In genomic region chr22:38085056-38085455, GRCh38 we compare ENCODE assay signal across 1 cellular context.
TF ChIP-seq lines count a peak whose summit lies in the region.

No MANE protein-coding gene starts in this region.

TF ChIP-seq in H1, 55 proteins besides CTCF, POLR2A, EP300 and RAD21:
- TF ChIP-seq SP1 (IDR thresholded peaks at IDR 0.05; ENCODE audit: low read depth, low read length) (no peak), SP4 (IDR thresholded peaks at IDR 0.05; ENCODE audit: low read length) (no peak), BACH1 (IDR thresholded peaks at IDR 0.05; ENCODE audit: low read length) (no peak), TEAD4 (IDR thresholded peaks at IDR 0.05; ENCODE audit: low read depth, low read length) (no peak)
- TF ChIP-seq, protein P1, sequence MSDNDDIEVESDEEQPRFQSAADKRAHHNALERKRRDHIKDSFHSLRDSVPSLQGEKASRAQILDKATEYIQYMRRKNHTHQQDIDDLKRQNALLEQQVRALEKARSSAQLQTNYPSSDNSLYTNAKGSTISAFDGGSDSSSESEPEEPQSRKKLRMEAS (IDR thresholded peaks at IDR 0.05), result no peak
